ENCODE assay signal across 31 cellular contexts in genomic region chr17:66222772-66223350, GRCh38. TPM values are rescaled to one million over a fixed set of nuclear protein-coding genes. Genes with fewer than 3 reads are reported as not detected.
"Had no signal": no experiment of that assay in that cellular context is flagged by ENCODE, and none has a peak within 500 bp of the region (broad histone marks: within the 10 kb centered on the region; RNA-seq: fewer than 3 reads in every experiment).

No MANE protein-coding gene starts in this region.

- DNase-seq: dermis blood vessel endothelial cell; effector memory CD8-positive, alpha-beta T cell; erythroblast; esophagus squamous epithelium; foreskin melanocyte; glutamatergic neuron; heart right ventricle; hippocampal formation; kidney glomerular epithelial cell; left colon; left ventricle myocardium superior; lower lobe of right lung; naive thymus-derived CD8-positive, alpha-beta T cell; nephron progenitor cell; nucleus accumbens; right cardiac atrium; sigmoid colon; stimulated activated CD4-positive, alpha-beta T cell treated with anti-CD3 and anti-CD28 coated beads, Interleukin-4, amount 100 ng/mL, for 4 hours; stimulated activated naive CD8-positive, alpha-beta T cell treated with anti-CD3 and anti-CD28 coated beads, Interleukin-15, Interleukin-2, amounts not matched to agents 100 U/mL and 50 U/mL, for 24 hours; substantia nigra; testis; tibial artery had no signal

- H3K27me3 ChIP-seq: testis had no signal

- H3K36me3 ChIP-seq: esophagus squamous epithelium, heart right ventricle, lower lobe of right lung, prostate gland, sigmoid colon, tibial artery had no signal

- H3K4me1 ChIP-seq: esophagus squamous epithelium, heart right ventricle, lower lobe of right lung, prostate gland, sigmoid colon, testis, tibial artery had no signal

- ATAC-seq: effector memory CD8-positive, alpha-beta T cell; heart right ventricle; left colon; left ventricle myocardium superior; lower lobe of right lung; naive thymus-derived CD8-positive, alpha-beta T cell; right cardiac atrium; stimulated activated memory B cell treated with anti-CD40 and anti-IgM and Interleukin-4, amounts not matched to agents 10 μg/mL and 1 μg/mL and 100 μg/mL, for 72 hours; stimulated activated naive CD8-positive, alpha-beta T cell treated with anti-CD3 and anti-CD28 coated beads, Interleukin-15, Interleukin-2, amounts not matched to agents 100 U/mL and 50 U/mL, for 24 hours had no signal

- H3K27ac ChIP-seq: coronary artery, esophagus squamous epithelium, heart right ventricle, lower lobe of right lung, prostate gland, sigmoid colon, testis, tibial artery had no signal

- H3K4me3 ChIP-seq: coronary artery, esophagus squamous epithelium, heart right ventricle, lower lobe of right lung, prostate gland, sigmoid colon, testis, tibial artery had no signal

- H3K9me3 ChIP-seq: esophagus squamous epithelium, heart right ventricle, lower lobe of right lung, prostate gland, sigmoid colon, testis, tibial artery had no signal

- FAIRE-seq: endometrium, islet of Langerhans had no signal

RNA-seq across cellular contexts. Expression of gene APOH, which starts 6.4 kb away (rescaled TPM):
- total RNA-seq: dermis blood vessel endothelial cell; esophagus squamous epithelium; left ventricle myocardium superior; mesenteric fat pad; myocyte; naive thymus-derived CD8-positive, alpha-beta T cell; osteocyte; prostate gland; urinary bladder had no signal
- polyA plus RNA-seq: heart right ventricle; naive thymus-derived CD8-positive, alpha-beta T cell had no signal
